In genomic region chr5:132369012-132369470, GRCh38 we compare ENCODE assay signal across 8 cellular contexts. TPM values are rescaled to one million over a fixed set of nuclear protein-coding genes. Genes with fewer than 3 reads are reported as not detected.
DNase-seq lines count a peak whose midpoint lies in the region; ATAC-seq and TF ChIP-seq lines count a peak whose summit lies in the region.

No MANE protein-coding gene starts in this region.

- ATAC-seq in GM19455 (IDR thresholded peaks at IDR 0.05; ENCODE audit: unreplicated experiment) (peak; percentile 43), WTC11 (no peak; the same call in 1 of the 2 replicates)
- ATAC-seq in stimulated activated memory B cell treated with anti-CD40 and anti-IgM and Interleukin-4, amounts not matched to agents 10 μg/mL and 1 μg/mL and 100 μg/mL, for 72 hours = no peak

- H3K9ac ChIP-seq in iPS-15b (ENCODE audit: low read depth, low read length) = peak overlapping the region; percentile 65

- peak overlapping the region; percentile 69 for H3K27ac ChIP-seq in 22Rv1

- CTCF ChIA-PET in WTC11 (lab: Charles Lee) = interaction anchor here (0.7 to 2.6 kb wide), 12 partner anchors 10 to 306 kb away, joined by 3 to 15 read pairs (median 4); partner anchors contain the start of gene SLC22A4

- H3K36me3 Mint-ChIP-seq in WTC11 = no peaks in the 10 kb centered on the region
- peaks cover 7% of the 10 kb centered on the region for H3K36me3 Mint-ChIP-seq in stimulated activated memory B cell treated with anti-CD40 and anti-IgM and Interleukin-4, amounts not matched to agents 10 μg/mL and 1 μg/mL and 100 μg/mL, for 72 hours

- no peaks in the 10 kb centered on the region for H3K9me3 ChIP-seq in iPS-15b (ENCODE audit: control insufficient read depth, insufficient read depth, low read length)

- H3K27me3 Mint-ChIP-seq in WTC11 (ENCODE audit: low read depth) = peaks cover 16% of the 10 kb centered on the region
- no peaks in the 10 kb centered on the region for H3K27me3 Mint-ChIP-seq in stimulated activated memory B cell treated with anti-CD40 and anti-IgM and Interleukin-4, amounts not matched to agents 10 μg/mL and 1 μg/mL and 100 μg/mL, for 72 hours

- H3K27ac Mint-ChIP-seq in WTC11 = no peak overlapping the region
- peak overlapping the region; percentile 90 for H3K27ac Mint-ChIP-seq in stimulated activated memory B cell treated with anti-CD40 and anti-IgM and Interleukin-4, amounts not matched to agents 10 μg/mL and 1 μg/mL and 100 μg/mL, for 72 hours

- peak overlapping the region; percentile 65 for H3K4me3 ChIP-seq in iPS-15b (ENCODE audit: low read depth, low read length)

- H3K4me3 Mint-ChIP-seq in WTC11 = peak overlapping the region; percentile 69
- peak overlapping the region; percentile 84 for H3K4me3 Mint-ChIP-seq in stimulated activated memory B cell treated with anti-CD40 and anti-IgM and Interleukin-4, amounts not matched to agents 10 μg/mL and 1 μg/mL and 100 μg/mL, for 72 hours

- no peak for TF ChIP-seq CTCF in 22Rv1 (IDR thresholded peaks at IDR 0.05)
- TF ChIP-seq CTCF in WTC11 (IDR thresholded peaks at IDR 0.05) = no peak

- peaks cover 14% of the 10 kb centered on the region for H3K27me3 ChIP-seq in iPS-15b (ENCODE audit: control insufficient read depth, insufficient read depth, low read length)

- H3K4me1 ChIP-seq in iPS-15b (ENCODE audit: control insufficient read depth, insufficient read depth, low read length) = peaks cover 4% of the 10 kb centered on the region

- no peaks in the 10 kb centered on the region for H3K9me3 Mint-ChIP-seq in WTC11
- H3K9me3 Mint-ChIP-seq in stimulated activated memory B cell treated with anti-CD40 and anti-IgM and Interleukin-4, amounts not matched to agents 10 μg/mL and 1 μg/mL and 100 μg/mL, for 72 hours = no peaks in the 10 kb centered on the region

- POLR2A ChIA-PET in WTC11 (lab: Charles Lee) = interaction anchor here (0.6 to 1.4 kb wide), 3 partner anchors 50 to 126 kb away, joined by 3 to 8 read pairs (median 4); partner anchors contain the start of gene SLC22A4

- peaks cover 9% of the 10 kb centered on the region for H3K4me1 Mint-ChIP-seq in WTC11
- peaks cover 24% of the 10 kb centered on the region for H3K4me1 Mint-ChIP-seq in stimulated activated memory B cell treated with anti-CD40 and anti-IgM and Interleukin-4, amounts not matched to agents 10 μg/mL and 1 μg/mL and 100 μg/mL, for 72 hours

- no peak for DNase-seq in WTC11 (ENCODE audit: low spot score)
- DNase-seq in SK-N-DZ (ENCODE audit: low spot score) = no peak
- no peak for DNase-seq in NCI-H1930 (lab: John Stamatoyannopoulos, UW)
- DNase-seq in stimulated activated naive CD4-positive, alpha-beta T cell treated with Interleukin-2 at 50 U/mL for 16 hours (lab: John Stamatoyannopoulos, UW) = no peak

- peaks cover 2% of the 10 kb centered on the region for H3K36me3 ChIP-seq in iPS-15b (ENCODE audit: control insufficient read depth, insufficient read depth, low read length)

TF ChIP-seq in WTC11, 78 proteins besides CTCF, POLR2A, EP300 and RAD21 (continues in another document):
- TF ChIP-seq ERG (CRISPR knock-in tag; IDR thresholded peaks at IDR 0.05) = no peak
- TF ChIP-seq JAZF1 (CRISPR knock-in tag; IDR thresholded peaks at IDR 0.05) = no peak
- TF ChIP-seq CREB1 (CRISPR knock-in tag; IDR thresholded peaks at IDR 0.05) = no peak
- TF ChIP-seq ZNF425 (CRISPR knock-in tag; conservative IDR thresholded peaks at IDR 0.05) = no peak
- TF ChIP-seq MYBL2 (CRISPR knock-in tag; IDR thresholded peaks at IDR 0.05) = no peak
- no peak for TF ChIP-seq ZNF232 (CRISPR knock-in tag; IDR thresholded peaks at IDR 0.05)
- TF ChIP-seq OVOL2 (CRISPR knock-in tag; IDR thresholded peaks at IDR 0.05; ENCODE audit: borderline replicate concordance) = no peak
- no peak for TF ChIP-seq EMX1 (CRISPR knock-in tag; IDR thresholded peaks at IDR 0.05)
- TF ChIP-seq AFF4 (CRISPR knock-in tag; IDR thresholded peaks at IDR 0.05; ENCODE audit: borderline replicate concordance) = no peak
- TF ChIP-seq MXD4 (CRISPR knock-in tag; IDR thresholded peaks at IDR 0.05; ENCODE audit: borderline replicate concordance) = no peak
- TF ChIP-seq PRDM15 (CRISPR knock-in tag; IDR thresholded peaks at IDR 0.05) = no peak
- no peak for TF ChIP-seq ZNF317 (CRISPR knock-in tag; IDR thresholded peaks at IDR 0.05; ENCODE audit: borderline replicate concordance, low read depth)
- TF ChIP-seq TEAD1 (CRISPR knock-in tag; IDR thresholded peaks at IDR 0.05) = no peak

RNA-seq across cellular contexts. Expression of gene SLC22A5, which starts 0.5 kb away (rescaled TPM):
- total RNA-seq in WTC11 (2021) = 3.6 to 4.9 TPM (median 4.4 TPM) in 3 replicates
- 1.3 and 1.5 TPM in 2 replicates for polyA plus RNA-seq in SK-N-DZ (2014; cell fraction: cytosol; rRNA removed)
- polyA plus RNA-seq in SK-N-DZ (2014; cell fraction: nucleus; rRNA removed) = 2.8 and 7.0 TPM in 2 replicates
